Comparison of ENCODE assay signal across 34 cellular contexts in genomic region chr12:75630091-75630490, GRCh38.
"Had no signal": no experiment of that assay in that cellular context is flagged by ENCODE, and none has a peak within 500 bp of the region (broad histone marks: within the 10 kb centered on the region; RNA-seq: fewer than 3 reads in every experiment).

No MANE protein-coding gene starts in this region.

- H3K36me3 ChIP-seq: adrenal gland, brain microvascular endothelial cell, breast epithelium had no signal

- H3K27me3 ChIP-seq: adrenal gland, body of pancreas, brain microvascular endothelial cell, breast epithelium had no signal

- ATAC-seq: activated CD8-positive, alpha-beta T cell treated with anti-CD3 and anti-CD28 coated beads for 36 hours; activated naive CD4-positive, alpha-beta T cell treated with anti-CD3 and anti-CD28 coated beads, Interleukin-2, amount 50 U/mL, for 72 hours; activated T-cell treated with anti-CD3 and anti-CD28 coated beads, Interleukin-2, amount 50 U/mL, for 4 hours; activated T-cell treated with anti-CD3 and anti-CD28 coated beads, Interleukin-2, amount 50 U/mL, for 72 hours; activated T-helper 17 cell treated with anti-CD3 and anti-CD28 coated beads, Interleukin-2, amount 50 U/mL, for 72 hours; body of pancreas had no signal

- H3K4me1 Mint-ChIP-seq: activated B cell treated with CpG ODN at 0.5 μM for 24 hours had no signal

- H3K27me3 Mint-ChIP-seq: activated B cell treated with CpG ODN at 0.5 μM for 24 hours; activated T-helper 17 cell treated with anti-CD3 and anti-CD28 coated beads, Interleukin-2, amount 50 U/mL, for 72 hours had no signal

- H3K9me3 Mint-ChIP-seq: activated CD4-positive, alpha-beta memory T cell treated with anti-CD3 and anti-CD28 coated beads for 36 hours; activated naive CD4-positive, alpha-beta T cell treated with anti-CD3 and anti-CD28 coated beads for 36 hours; activated naive CD4-positive, alpha-beta T cell treated with anti-CD3 and anti-CD28 coated beads, Interleukin-2, amount 50 U/mL, for 72 hours; activated T-cell treated with anti-CD3 and anti-CD28 coated beads, Interleukin-2, amount 50 U/mL, for 4 hours; activated T-helper 1 cell treated with anti-CD3 and anti-CD28 coated beads, Interleukin-12 subunit alpha, Interleukin-12 subunit beta, Interleukin-2, Interleukin-4 antibody, amounts not matched to agents 30 ng/mL and 10 ng/mL and 1 ng/mL, durations not matched to agents 14 hours and 24 hours and 36 hours; T-helper 1 cell treated with Interleukin-12 subunit alpha and Interleukin-12 subunit beta and Interleukin-4 antibody, amounts not matched to agents 30 μg/mL and 1 μg/mL, for 36 hours; T-helper 2 cell treated with Interferon-gamma antibody and Interleukin-4, amounts not matched to agents 5 μg/mL and 100 μg/mL, for 36 hours had no signal

- H3K27ac Mint-ChIP-seq: activated B cell treated with CpG ODN at 0.5 μM for 24 hours; activated CD4-positive, alpha-beta memory T cell treated with anti-CD3 and anti-CD28 coated beads for 36 hours; activated CD4-positive, alpha-beta T cell treated with anti-CD3 and anti-CD28 coated beads, Interleukin-2, amount 10 ng/mL, durations not matched to agents 24 days and 14 days; activated CD8-positive, alpha-beta T cell treated with anti-CD3 and anti-CD28 coated beads for 36 hours; activated naive CD4-positive, alpha-beta T cell treated with anti-CD3 and anti-CD28 coated beads for 36 hours; activated naive CD4-positive, alpha-beta T cell treated with anti-CD3 and anti-CD28 coated beads, Interleukin-2, amount 50 U/mL, for 72 hours; activated naive CD8-positive, alpha-beta T cell treated with anti-CD3 and anti-CD28 coated beads for 36 hours; activated T-cell treated with anti-CD3 and anti-CD28 coated beads, Interleukin-2, amount 50 U/mL, for 72 hours; activated T-helper 1 cell treated with anti-CD3 and anti-CD28 coated beads, Interleukin-12 subunit alpha, Interleukin-12 subunit beta, Interleukin-2, Interleukin-4 antibody, amounts not matched to agents 30 ng/mL and 10 ng/mL and 1 ng/mL, durations not matched to agents 14 hours and 24 hours and 36 hours; activated T-helper 17 cell treated with anti-CD3 and anti-CD28 coated beads, Interleukin-2, amount 50 U/mL, for 72 hours; T-helper 1 cell treated with Interleukin-12 subunit alpha and Interleukin-12 subunit beta and Interleukin-4 antibody, amounts not matched to agents 30 μg/mL and 1 μg/mL, for 36 hours; T-helper 2 cell treated with Interferon-gamma antibody and Interleukin-4, amounts not matched to agents 5 μg/mL and 100 μg/mL, for 36 hours had no signal

- H3K4me1 ChIP-seq: breast epithelium had no signal

- DNase-seq: activated B cell treated with CpG ODN at 0.5 μM for 24 hours; activated CD4-positive, alpha-beta memory T cell treated with anti-CD3 and anti-CD28 coated beads for 36 hours; activated CD4-positive, alpha-beta T cell treated with anti-CD3 and anti-CD28 coated beads for 4 hours; activated CD4-positive, alpha-beta T cell treated with anti-CD3 and anti-CD28 coated beads, Interleukin-2, amount 10 ng/mL, durations not matched to agents 24 days and 14 days; activated CD4-positive, alpha-beta T cell treated with anti-CD3 and anti-CD28 coated beads, Interleukin-2, amount 50 U/mL, for 1 hour; activated CD4-positive, alpha-beta T cell treated with anti-CD3 and anti-CD28 coated beads, Interleukin-2, amount 50 U/mL, for 4 hours; activated CD4-positive, CD25-positive, alpha-beta regulatory T cell treated with anti-CD3 and anti-CD28 coated beads, Interleukin-2, amount 50 U/mL, for 72 hours; activated CD8-positive, alpha-beta memory T cell treated with anti-CD3 and anti-CD28 coated beads, Interleukin-2, amount 50 U/mL, for 4 hours; activated CD8-positive, alpha-beta T cell treated with anti-CD3 and anti-CD28 coated beads for 36 hours; activated effector memory CD4-positive, alpha-beta T cell treated with anti-CD3 and anti-CD28 coated beads, Interleukin-2, amount 50 U/mL, for 16 hours; activated gamma-delta T cell treated with Interleukin-2 at 50 U/mL for 16 hours; activated naive CD4-positive, alpha-beta T cell; activated naive CD4-positive, alpha-beta T cell treated with anti-CD3 and anti-CD28 coated beads for 36 hours; activated naive CD4-positive, alpha-beta T cell treated with anti-CD3 and anti-CD28 coated beads, Interleukin-2, amount 50 U/mL, for 16 hours; activated naive CD8-positive, alpha-beta T cell treated with anti-CD3 and anti-CD28 coated beads for 36 hours; activated T-cell treated with anti-CD3 and anti-CD28 coated beads for 4 hours; activated T-cell treated with anti-CD3 and anti-CD28 coated beads, Interleukin-2, amount 50 U/mL, for 1 hour; activated T-cell treated with anti-CD3 and anti-CD28 coated beads, Interleukin-2, amount 50 U/mL, for 4 hours; activated T-cell treated with anti-CD3 and anti-CD28 coated beads, Interleukin-2, amount 50 U/mL, for 72 hours; adrenal gland; amniotic stem cell; aorta; body of pancreas; brain microvascular endothelial cell; central memory CD4-positive, alpha-beta T cell; T-helper 2 cell; T-helper 9 cell had no signal

- H3K36me3 Mint-ChIP-seq: activated CD4-positive, alpha-beta memory T cell treated with anti-CD3 and anti-CD28 coated beads for 36 hours; activated naive CD4-positive, alpha-beta T cell treated with anti-CD3 and anti-CD28 coated beads, Interleukin-2, amount 50 U/mL, for 72 hours; activated naive CD8-positive, alpha-beta T cell treated with anti-CD3 and anti-CD28 coated beads for 36 hours had no signal

- H3K27ac ChIP-seq: body of pancreas, brain microvascular endothelial cell, breast epithelium, VCaP had no signal

- H3K4me3 ChIP-seq: adrenal gland, body of pancreas, breast epithelium had no signal

- H3K4me3 Mint-ChIP-seq: activated B cell treated with CpG ODN at 0.5 μM for 24 hours; activated CD4-positive, alpha-beta memory T cell treated with anti-CD3 and anti-CD28 coated beads for 36 hours; activated CD4-positive, alpha-beta T cell treated with anti-CD3 and anti-CD28 coated beads, Interleukin-2, amount 10 ng/mL, durations not matched to agents 24 days and 14 days; activated CD8-positive, alpha-beta T cell treated with anti-CD3 and anti-CD28 coated beads for 36 hours; activated naive CD4-positive, alpha-beta T cell treated with anti-CD3 and anti-CD28 coated beads for 36 hours; activated naive CD8-positive, alpha-beta T cell treated with anti-CD3 and anti-CD28 coated beads for 36 hours; activated T-cell treated with anti-CD3 and anti-CD28 coated beads, Interleukin-2, amount 50 U/mL, for 4 hours; activated T-cell treated with anti-CD3 and anti-CD28 coated beads, Interleukin-2, amount 50 U/mL, for 72 hours; activated T-helper 1 cell treated with anti-CD3 and anti-CD28 coated beads, Interleukin-12 subunit alpha, Interleukin-12 subunit beta, Interleukin-2, Interleukin-4 antibody, amounts not matched to agents 30 ng/mL and 10 ng/mL and 1 ng/mL, durations not matched to agents 14 hours and 24 hours and 36 hours; activated T-helper 17 cell treated with anti-CD3 and anti-CD28 coated beads, Interleukin-2, amount 50 U/mL, for 72 hours; T-helper 1 cell treated with Interleukin-12 subunit alpha and Interleukin-12 subunit beta and Interleukin-4 antibody, amounts not matched to agents 30 μg/mL and 1 μg/mL, for 36 hours; T-helper 2 cell treated with Interferon-gamma antibody and Interleukin-4, amounts not matched to agents 5 μg/mL and 100 μg/mL, for 36 hours had no signal

- H3K9me3 ChIP-seq: adrenal gland, body of pancreas, breast epithelium had no signal
